2 cellular contexts compared by ENCODE assay signal in the genomic region with DNA sequence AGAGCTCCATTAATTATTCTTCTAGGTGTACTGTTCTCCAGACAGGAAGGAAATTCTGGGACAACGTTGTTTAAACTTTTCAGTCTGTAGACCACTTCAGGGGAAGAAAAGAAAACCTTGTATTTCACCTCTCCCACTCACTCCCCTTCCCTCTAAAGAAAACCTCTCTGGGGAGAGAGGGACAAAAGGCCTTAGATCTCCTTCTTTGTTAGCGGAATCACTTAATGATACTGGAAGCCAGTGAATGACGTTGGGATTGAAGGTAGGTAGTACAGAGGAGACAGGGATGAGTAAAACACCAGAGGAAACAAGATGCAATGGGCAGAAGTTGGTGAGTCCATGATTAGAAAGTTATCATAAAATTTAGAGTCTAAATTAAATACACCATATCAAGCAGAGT.
TF ChIP-seq lines count a peak whose summit lies in the region.

No MANE protein-coding gene starts in this region.

TF ChIP-seq in HepG2, 621 proteins besides CTCF, POLR2A, EP300 and RAD21:
- no peak for TF ChIP-seq SRY (CRISPR knock-in tag; IDR thresholded peaks at IDR 0.05)

TF ChIP-seq in H1, 55 proteins besides CTCF, POLR2A, EP300 and RAD21:
- TF ChIP-seq SIN3A (conservative IDR thresholded peaks at IDR 0.05 in 1 of 2, IDR thresholded peaks at IDR 0.05 in 1 of 2; ENCODE audit: low read depth in 1 of 2, low read length in 2 of 2) (no peak), ASH2L (IDR thresholded peaks at IDR 0.05; ENCODE audit: low read length) (no peak), SUZ12 (IDR thresholded peaks at IDR 0.05; ENCODE audit: low read length) (no peak), ZNF274 (IDR thresholded peaks at IDR 0.05; ENCODE audit: borderline replicate concordance, extremely low read depth, low read length) (no peak), SP1 (IDR thresholded peaks at IDR 0.05; ENCODE audit: low read depth, low read length) (no peak), FOSL1 (IDR thresholded peaks at IDR 0.05; ENCODE audit: insufficient read depth, low read depth, low read length) (no peak), JUND (IDR thresholded peaks at IDR 0.05; ENCODE audit: low read length) (no peak), KDM4A (IDR thresholded peaks at IDR 0.05; ENCODE audit: low read depth, low read length, severe bottlenecking) (no peak), SIRT6 (IDR thresholded peaks at IDR 0.05; ENCODE audit: low read length) (no peak), POLR2AphosphoS5 (IDR thresholded peaks at IDR 0.05; ENCODE audit: low read depth, low read length) (no peak), CBX8 (IDR thresholded peaks at IDR 0.05; ENCODE audit: borderline replicate concordance, low read depth, low read length) (no peak), HDAC2 (IDR thresholded peaks at IDR 0.05; ENCODE audit: borderline replicate concordance in 1 of 2, low read depth in 2 of 2, low read length in 2 of 2) (no peak), TEAD4 (IDR thresholded peaks at IDR 0.05; ENCODE audit: low read depth, low read length) (no peak), GTF2F1 (IDR thresholded peaks at IDR 0.05; ENCODE audit: borderline replicate concordance, low read depth, low read length) (no peak), GABPA (IDR thresholded peaks at IDR 0.05; ENCODE audit: borderline replicate concordance, insufficient read depth, low read length) (no peak)
- TF ChIP-seq, protein P1, sequence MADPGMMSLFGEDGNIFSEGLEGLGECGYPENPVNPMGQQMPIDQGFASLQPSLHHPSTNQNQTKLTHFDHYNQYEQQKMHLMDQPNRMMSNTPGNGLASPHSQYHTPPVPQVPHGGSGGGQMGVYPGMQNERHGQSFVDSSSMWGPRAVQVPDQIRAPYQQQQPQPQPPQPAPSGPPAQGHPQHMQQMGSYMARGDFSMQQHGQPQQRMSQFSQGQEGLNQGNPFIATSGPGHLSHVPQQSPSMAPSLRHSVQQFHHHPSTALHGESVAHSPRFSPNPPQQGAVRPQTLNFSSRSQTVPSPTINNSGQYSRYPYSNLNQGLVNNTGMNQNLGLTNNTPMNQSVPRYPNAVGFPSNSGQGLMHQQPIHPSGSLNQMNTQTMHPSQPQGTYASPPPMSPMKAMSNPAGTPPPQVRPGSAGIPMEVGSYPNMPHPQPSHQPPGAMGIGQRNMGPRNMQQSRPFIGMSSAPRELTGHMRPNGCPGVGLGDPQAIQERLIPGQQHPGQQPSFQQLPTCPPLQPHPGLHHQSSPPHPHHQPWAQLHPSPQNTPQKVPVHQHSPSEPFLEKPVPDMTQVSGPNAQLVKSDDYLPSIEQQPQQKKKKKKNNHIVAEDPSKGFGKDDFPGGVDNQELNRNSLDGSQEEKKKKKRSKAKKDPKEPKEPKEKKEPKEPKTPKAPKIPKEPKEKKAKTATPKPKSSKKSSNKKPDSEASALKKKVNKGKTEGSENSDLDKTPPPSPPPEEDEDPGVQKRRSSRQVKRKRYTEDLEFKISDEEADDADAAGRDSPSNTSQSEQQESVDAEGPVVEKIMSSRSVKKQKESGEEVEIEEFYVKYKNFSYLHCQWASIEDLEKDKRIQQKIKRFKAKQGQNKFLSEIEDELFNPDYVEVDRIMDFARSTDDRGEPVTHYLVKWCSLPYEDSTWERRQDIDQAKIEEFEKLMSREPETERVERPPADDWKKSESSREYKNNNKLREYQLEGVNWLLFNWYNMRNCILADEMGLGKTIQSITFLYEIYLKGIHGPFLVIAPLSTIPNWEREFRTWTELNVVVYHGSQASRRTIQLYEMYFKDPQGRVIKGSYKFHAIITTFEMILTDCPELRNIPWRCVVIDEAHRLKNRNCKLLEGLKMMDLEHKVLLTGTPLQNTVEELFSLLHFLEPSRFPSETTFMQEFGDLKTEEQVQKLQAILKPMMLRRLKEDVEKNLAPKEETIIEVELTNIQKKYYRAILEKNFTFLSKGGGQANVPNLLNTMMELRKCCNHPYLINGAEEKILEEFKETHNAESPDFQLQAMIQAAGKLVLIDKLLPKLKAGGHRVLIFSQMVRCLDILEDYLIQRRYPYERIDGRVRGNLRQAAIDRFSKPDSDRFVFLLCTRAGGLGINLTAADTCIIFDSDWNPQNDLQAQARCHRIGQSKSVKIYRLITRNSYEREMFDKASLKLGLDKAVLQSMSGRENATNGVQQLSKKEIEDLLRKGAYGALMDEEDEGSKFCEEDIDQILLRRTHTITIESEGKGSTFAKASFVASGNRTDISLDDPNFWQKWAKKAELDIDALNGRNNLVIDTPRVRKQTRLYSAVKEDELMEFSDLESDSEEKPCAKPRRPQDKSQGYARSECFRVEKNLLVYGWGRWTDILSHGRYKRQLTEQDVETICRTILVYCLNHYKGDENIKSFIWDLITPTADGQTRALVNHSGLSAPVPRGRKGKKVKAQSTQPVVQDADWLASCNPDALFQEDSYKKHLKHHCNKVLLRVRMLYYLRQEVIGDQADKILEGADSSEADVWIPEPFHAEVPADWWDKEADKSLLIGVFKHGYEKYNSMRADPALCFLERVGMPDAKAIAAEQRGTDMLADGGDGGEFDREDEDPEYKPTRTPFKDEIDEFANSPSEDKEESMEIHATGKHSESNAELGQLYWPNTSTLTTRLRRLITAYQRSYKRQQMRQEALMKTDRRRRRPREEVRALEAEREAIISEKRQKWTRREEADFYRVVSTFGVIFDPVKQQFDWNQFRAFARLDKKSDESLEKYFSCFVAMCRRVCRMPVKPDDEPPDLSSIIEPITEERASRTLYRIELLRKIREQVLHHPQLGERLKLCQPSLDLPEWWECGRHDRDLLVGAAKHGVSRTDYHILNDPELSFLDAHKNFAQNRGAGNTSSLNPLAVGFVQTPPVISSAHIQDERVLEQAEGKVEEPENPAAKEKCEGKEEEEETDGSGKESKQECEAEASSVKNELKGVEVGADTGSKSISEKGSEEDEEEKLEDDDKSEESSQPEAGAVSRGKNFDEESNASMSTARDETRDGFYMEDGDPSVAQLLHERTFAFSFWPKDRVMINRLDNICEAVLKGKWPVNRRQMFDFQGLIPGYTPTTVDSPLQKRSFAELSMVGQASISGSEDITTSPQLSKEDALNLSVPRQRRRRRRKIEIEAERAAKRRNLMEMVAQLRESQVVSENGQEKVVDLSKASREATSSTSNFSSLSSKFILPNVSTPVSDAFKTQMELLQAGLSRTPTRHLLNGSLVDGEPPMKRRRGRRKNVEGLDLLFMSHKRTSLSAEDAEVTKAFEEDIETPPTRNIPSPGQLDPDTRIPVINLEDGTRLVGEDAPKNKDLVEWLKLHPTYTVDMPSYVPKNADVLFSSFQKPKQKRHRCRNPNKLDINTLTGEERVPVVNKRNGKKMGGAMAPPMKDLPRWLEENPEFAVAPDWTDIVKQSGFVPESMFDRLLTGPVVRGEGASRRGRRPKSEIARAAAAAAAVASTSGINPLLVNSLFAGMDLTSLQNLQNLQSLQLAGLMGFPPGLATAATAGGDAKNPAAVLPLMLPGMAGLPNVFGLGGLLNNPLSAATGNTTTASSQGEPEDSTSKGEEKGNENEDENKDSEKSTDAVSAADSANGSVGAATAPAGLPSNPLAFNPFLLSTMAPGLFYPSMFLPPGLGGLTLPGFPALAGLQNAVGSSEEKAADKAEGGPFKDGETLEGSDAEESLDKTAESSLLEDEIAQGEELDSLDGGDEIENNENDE (IDR thresholded peaks at IDR 0.05; ENCODE audit: insufficient replicate concordance, low read length) = no peak
- TF ChIP-seq, protein P2, sequence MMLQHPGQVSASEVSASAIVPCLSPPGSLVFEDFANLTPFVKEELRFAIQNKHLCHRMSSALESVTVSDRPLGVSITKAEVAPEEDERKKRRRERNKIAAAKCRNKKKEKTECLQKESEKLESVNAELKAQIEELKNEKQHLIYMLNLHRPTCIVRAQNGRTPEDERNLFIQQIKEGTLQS (IDR thresholded peaks at IDR 0.05; ENCODE audit: insufficient read depth, low read depth, low read length) = no peak
